Comparison of ENCODE assay signal across 8 cellular contexts in the genomic region with DNA sequence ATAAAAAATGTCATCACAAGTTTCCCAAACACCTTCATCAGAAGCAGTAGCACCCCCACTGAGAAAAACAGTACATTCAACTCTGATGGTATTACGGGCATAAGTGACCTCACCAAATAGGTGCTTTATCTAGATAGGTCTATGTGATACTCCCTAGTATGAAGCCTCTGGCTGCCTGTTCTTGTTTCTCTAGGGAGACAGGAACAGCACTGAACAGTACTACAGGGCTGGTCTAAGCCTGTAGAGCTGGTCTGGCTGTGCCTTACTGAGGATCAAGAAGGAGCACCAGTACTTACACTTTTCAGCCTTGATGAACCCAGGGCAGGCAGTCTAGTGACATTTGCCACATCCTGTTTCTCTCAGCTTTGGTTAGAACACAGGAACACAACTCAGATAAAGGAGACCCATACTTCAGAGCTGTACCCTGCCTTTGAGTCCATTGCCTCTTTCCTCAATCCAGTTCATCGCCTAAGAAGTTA. TPM values are rescaled to one million over a fixed set of nuclear protein-coding genes. Genes with fewer than 3 reads are reported as not detected.
DNase-seq lines count a peak whose midpoint lies in the region; ATAC-seq and TF ChIP-seq lines count a peak whose summit lies in the region.

No MANE protein-coding gene starts in this region.

- no peak for TF ChIP-seq RAD21 in SK-N-SH (IDR thresholded peaks at IDR 0.05; ENCODE audit: low read length)

- H3K79me2 ChIP-seq in KMS-11 (ENCODE audit: insufficient read depth, low read depth) (no peaks in the 10 kb centered on the region), SK-N-SH (ENCODE audit: insufficient read depth) (no peaks in the 10 kb centered on the region)

- in situ Hi-C loops in HAP-1 (cut with MboI; ENCODE audit: low sequenced_read_pairs) = no loop called here

- H4K20me1 ChIP-seq in KMS-11 (ENCODE audit: insufficient read depth) (no peaks in the 10 kb centered on the region), SK-N-SH (ENCODE audit: insufficient read depth) (no peaks in the 10 kb centered on the region)

- H3K9ac ChIP-seq in KMS-11 (no peak overlapping the region), SK-N-SH (no peak overlapping the region)

- H3K9me2 ChIP-seq in SK-N-SH = no peaks in the 10 kb centered on the region

- peak overlapping the region; percentile 79 for H3K4me2 ChIP-seq in KMS-11
- H3K4me2 ChIP-seq in SK-N-SH = no peak overlapping the region

- DNase-seq in CD1c-positive myeloid dendritic cell (ENCODE audit: extremely low spot score) (peak; percentile 19), HT-29 (ENCODE audit: low spot score) (no peak), C1 segment of cervical spinal cord (lab: John Stamatoyannopoulos, UW) (no peak), SK-N-SH (no peak), HAP-1 (ENCODE audit: low spot score in 2 of 2) (no peak)
- peak; percentile 41 for DNase-seq in effector CD4-positive, alpha-beta T cell

- H3K27me3 ChIP-seq in KMS-11 (ENCODE audit: insufficient read depth, low read depth) (no peaks in the 10 kb centered on the region), SK-N-SH (ENCODE audit: insufficient read depth) (no peaks in the 10 kb centered on the region), HAP-1 (ENCODE audit: low read depth) (no peaks in the 10 kb centered on the region)

- H2AFZ ChIP-seq in KMS-11 (ENCODE audit: low read depth) = no peak overlapping the region
- H2AFZ ChIP-seq in SK-N-SH (ENCODE audit: low read depth) = no peak overlapping the region

- POLR2A ChIA-PET in SK-N-SH (lab: Yijun Ruan, JAX) = no interaction called here

- H3K36me3 ChIP-seq in KMS-11 (ENCODE audit: insufficient read depth) (no peaks in the 10 kb centered on the region; the same call in 1 of the 2 replicates), SK-N-SH (replicated peaks in 1 of 2; ENCODE audit: control insufficient read depth in 1 of 2, insufficient read depth in 2 of 2, low read length in 1 of 2) (peaks cover 28 to 70% of the 10 kb centered on the region in 2 experiments), HAP-1 (replicated peaks) (peaks cover 17% of the 10 kb centered on the region)

- H3K9me3 ChIP-seq in SK-N-SH (peaks cover 4% of the 10 kb centered on the region; the same call in 1 of the 2 replicates), HAP-1 (no peaks in the 10 kb centered on the region)

- H3K4me1 ChIP-seq in KMS-11 (ENCODE audit: low read depth, poor library complexity, severe bottlenecking) = peaks cover 53% of the 10 kb centered on the region
- H3K4me1 ChIP-seq in SK-N-SH (ENCODE audit: control insufficient read depth in 1 of 2, insufficient read depth in 2 of 2, low read depth in 1 of 2, low read length in 1 of 2) = peaks cover 0 to 9% of the 10 kb centered on the region in 2 experiments; a peak in 1 of 4 replicates
- H3K4me1 ChIP-seq in HAP-1 = no peaks in the 10 kb centered on the region

- no peak for TF ChIP-seq CTCF in KMS-11 (conservative IDR thresholded peaks at IDR 0.05; ENCODE audit: low read depth, low read length)
- TF ChIP-seq CTCF in SK-N-SH (IDR thresholded peaks at IDR 0.05) = no peak

- peak; percentile 72 for ATAC-seq in GM21367 (IDR thresholded peaks at IDR 0.05; ENCODE audit: unreplicated experiment)

- H3K27ac ChIP-seq in KMS-11 = peak overlapping the region; percentile 43; the same call in 1 of the 2 replicates
- H3K27ac ChIP-seq in SK-N-SH (ENCODE audit: low read depth in 2 of 2, low read length in 1 of 2) = peak overlapping the region in 1 of 2 experiments; percentile 22; a peak in 1 of 4 replicates

- CTCF ChIA-PET in SK-N-SH (lab: Yijun Ruan, JAX) = interaction anchor here (1.0 to 1.7 kb wide), 2 partner anchors 11 to 249 kb away, joined by 5 to 8 read pairs; no protein-coding TSS in a partner anchor

- no peak for TF ChIP-seq EP300 in SK-N-SH (IDR thresholded peaks at IDR 0.05; ENCODE audit: borderline replicate concordance in 1 of 2, low read depth in 1 of 2, low read length in 1 of 2)

- H3K4me3 ChIP-seq in KMS-11 (IDR thresholded peaks at IDR 0.05; ENCODE audit: insufficient read depth, low read depth, low read length) (no peak overlapping the region), SK-N-SH (ENCODE audit: low read depth in 2 of 2, low read length in 1 of 2) (no peak overlapping the region), HAP-1 (no peak overlapping the region)

- 97% methylated on average over 2 of the region's 2 CpGs for WGBS in SK-N-SH (ENCODE audit: low lambda C conversion rate)

- no peaks in the 10 kb centered on the region for H3F3A ChIP-seq in SK-N-SH (replicated peaks; ENCODE audit: insufficient read depth)

TF ChIP-seq in SK-N-SH, 30 proteins besides CTCF, POLR2A, EP300 and RAD21:
- TF ChIP-seq ELF1 (IDR thresholded peaks at IDR 0.05) = no peak
- no peak for TF ChIP-seq TAF1 (IDR thresholded peaks at IDR 0.05; ENCODE audit: borderline replicate concordance, low read depth, low read length)
- no peak for TF ChIP-seq NFIC (IDR thresholded peaks at IDR 0.05; ENCODE audit: borderline replicate concordance)
- no peak for TF ChIP-seq CHD2 (IDR thresholded peaks at IDR 0.05; ENCODE audit: low read length, partially characterized antibody)
- TF ChIP-seq FOXJ3 (CRISPR knock-in tag; IDR thresholded peaks at IDR 0.05) = no peak
- TF ChIP-seq NRF1 (IDR thresholded peaks at IDR 0.05; ENCODE audit: low read depth, low read length) = no peak
- no peak for TF ChIP-seq MXI1 (IDR thresholded peaks at IDR 0.05; ENCODE audit: low read depth, low read length)

RNA-seq across cellular contexts. Expression of a gene that starts 35.9 kb away (rescaled TPM):
- total RNA-seq in HT-29 (2014; rRNA removed; shearing (Covaris generic)) = 5.7 and 7.0 TPM in 2 replicates
- 6.9 and 10.0 TPM in 2 replicates for polyA plus RNA-seq in SK-N-SH (2012; rRNA removed)
- polyA plus RNA-seq in SK-N-SH (2012; cell fraction: cytosol; rRNA removed) = 8.4 TPM in 2 replicates
- polyA plus RNA-seq in SK-N-SH (2012; cell fraction: nucleus; rRNA removed) = 4.6 and 9.2 TPM in 2 replicates

RNA-seq across cellular contexts. Expression of a gene that starts 36.2 kb away (rescaled TPM):
- total RNA-seq in HT-29 (2014; rRNA removed; shearing (Covaris generic)) = 2.2 and 2.7 TPM in 2 replicates
- polyA plus RNA-seq in SK-N-SH (2012; rRNA removed) = 8.5 and 10.8 TPM in 2 replicates
- 14.7 and 16.2 TPM in 2 replicates for polyA plus RNA-seq in SK-N-SH (2012; cell fraction: cytosol; rRNA removed)
- 2.9 and 4.0 TPM in 2 replicates for polyA plus RNA-seq in SK-N-SH (2012; cell fraction: nucleus; rRNA removed)

Comparison
In these comparisons a context has a peak if more than half of its experiments do, and no peak if none do; other contexts are left out.
1. DNase-seq: peak in CD1c-positive myeloid dendritic cell (single experiment) and effector CD4-positive, alpha-beta T cell (single experiment); none in HT-29 (single experiment), C1 segment of cervical spinal cord (0 of 14), SK-N-SH (single experiment) and HAP-1 (0 of 2).